8 cellular contexts compared by ENCODE assay signal in the genomic region with DNA sequence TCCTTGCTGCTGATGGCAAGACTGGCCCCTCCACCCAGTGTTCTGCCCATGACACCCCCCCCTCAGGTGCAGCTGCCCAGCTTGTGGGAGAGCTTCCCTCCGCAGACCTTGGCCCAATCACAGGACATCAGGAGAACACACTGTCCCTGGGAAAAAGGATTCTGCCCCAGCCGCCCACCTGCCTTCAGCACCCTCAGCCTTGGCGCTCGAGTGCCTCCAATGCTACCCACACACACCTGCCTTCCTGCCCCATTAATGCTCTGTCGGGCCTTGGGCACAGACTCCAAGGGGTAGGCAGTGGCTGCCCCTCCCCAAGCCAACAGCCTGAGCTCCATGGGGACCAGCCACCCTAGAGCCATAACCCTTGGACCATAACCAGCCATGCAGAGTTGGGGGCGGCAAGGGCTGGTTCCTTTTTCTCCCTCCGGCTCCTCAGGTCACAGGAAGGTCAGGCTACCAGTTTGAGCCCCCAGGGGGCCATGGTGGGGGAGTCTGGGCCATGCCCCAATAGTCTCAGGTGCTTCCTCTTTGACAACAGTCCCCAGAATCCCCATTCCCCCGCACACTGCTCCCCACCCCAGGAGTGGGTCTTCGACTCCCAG. TPM values are rescaled to one million over a fixed set of nuclear protein-coding genes. Genes with fewer than 3 reads are reported as not detected.
DNase-seq lines count a peak whose midpoint lies in the region; ATAC-seq and TF ChIP-seq lines count a peak whose summit lies in the region.

No MANE protein-coding gene starts in this region.

- 97% methylated on average over 9 of the region's 9 CpGs for WGBS in smooth muscle cell (ENCODE audit: low lambda C conversion rate)

- H3K9me3 Mint-ChIP-seq in activated CD4-positive, alpha-beta T cell treated with anti-CD3 and anti-CD28 coated beads, Interleukin-2, amount 10 ng/mL, durations not matched to agents 7 days and 5 days, result no peaks in the 10 kb centered on the region
- no peaks in the 10 kb centered on the region for H3K9me3 Mint-ChIP-seq in IgD-negative memory B cell
- H3K9me3 Mint-ChIP-seq in central memory CD8-positive, alpha-beta T cell, result no peaks in the 10 kb centered on the region
- no peaks in the 10 kb centered on the region for H3K9me3 Mint-ChIP-seq in stimulated activated effector memory CD8-positive, alpha-beta T cell treated with anti-CD3 and anti-CD28 coated beads, Interleukin-12 subunit alpha, Interleukin-12 subunit beta, amount 100 ng/mL, for 72 hours

- no peak overlapping the region for H3K27ac ChIP-seq in smooth muscle cell (ENCODE audit: low read depth)

- DNase-seq in activated CD4-positive, alpha-beta T cell treated with anti-CD3 and anti-CD28 coated beads, Interleukin-2, amount 10 ng/mL, durations not matched to agents 7 days and 5 days, result no peak
- DNase-seq in activated CD4-positive, alpha-beta T cell treated with anti-CD3 and anti-CD28 coated beads for 48 hours, result no peak
- no peak for DNase-seq in central memory CD8-positive, alpha-beta T cell (ENCODE audit: low spot score in 2 of 2)
- no peak for DNase-seq in stimulated activated effector memory CD8-positive, alpha-beta T cell treated with anti-CD3 and anti-CD28 coated beads, Interleukin-12 subunit alpha, Interleukin-12 subunit beta, amount 100 ng/mL, for 72 hours (ENCODE audit: low spot score in 2 of 2)
- no peak for DNase-seq in smooth muscle cell (lab: John Stamatoyannopoulos, UW; ENCODE audit: unreplicated experiment)

- H3K4me3 ChIP-seq in smooth muscle cell, result no peak overlapping the region

- H3K27ac Mint-ChIP-seq in activated CD4-positive, alpha-beta T cell treated with anti-CD3 and anti-CD28 coated beads, Interleukin-2, amount 10 ng/mL, durations not matched to agents 7 days and 5 days, result peak overlapping the region; percentile 72
- peak overlapping the region; percentile 93 to 100 (median 99) for H3K27ac Mint-ChIP-seq in IgD-negative memory B cell
- no peak overlapping the region for H3K27ac Mint-ChIP-seq in central memory CD8-positive, alpha-beta T cell (ENCODE audit: low read depth)
- H3K27ac Mint-ChIP-seq in stimulated activated effector memory CD8-positive, alpha-beta T cell treated with anti-CD3 and anti-CD28 coated beads, Interleukin-12 subunit alpha, Interleukin-12 subunit beta, amount 100 ng/mL, for 72 hours, result peak overlapping the region; percentile 88

- TF ChIP-seq CTCF in smooth muscle cell (IDR thresholded peaks at IDR 0.05; ENCODE audit: borderline replicate concordance, insufficient read depth, poor library complexity, severe bottlenecking), result no peak

- H3K4me1 Mint-ChIP-seq in activated CD4-positive, alpha-beta T cell treated with anti-CD3 and anti-CD28 coated beads, Interleukin-2, amount 10 ng/mL, durations not matched to agents 7 days and 5 days, result peaks cover 19% of the 10 kb centered on the region
- H3K4me1 Mint-ChIP-seq in IgD-negative memory B cell, result peaks cover 27 to 33% (median 30%) of the 10 kb centered on the region in 3 donors
- H3K4me1 Mint-ChIP-seq in central memory CD8-positive, alpha-beta T cell, result peaks cover 13% of the 10 kb centered on the region
- H3K4me1 Mint-ChIP-seq in stimulated activated effector memory CD8-positive, alpha-beta T cell treated with anti-CD3 and anti-CD28 coated beads, Interleukin-12 subunit alpha, Interleukin-12 subunit beta, amount 100 ng/mL, for 72 hours, result peaks cover 18% of the 10 kb centered on the region

- H3K4me1 ChIP-seq in smooth muscle cell (ENCODE audit: low read depth), result peaks cover 11% of the 10 kb centered on the region

- H3F3A ChIP-seq in smooth muscle cell (ENCODE audit: low read depth), result no peaks in the 10 kb centered on the region

- no peaks in the 10 kb centered on the region for H3K9me3 ChIP-seq in smooth muscle cell (replicated peaks; ENCODE audit: low read depth)

- no peak overlapping the region for H2AFZ ChIP-seq in smooth muscle cell (ENCODE audit: low read depth)

- ATAC-seq in central memory CD8-positive, alpha-beta T cell (replicated peaks; ENCODE audit: extremely low read depth, poor library complexity, severe bottlenecking), result no peak
- no peak for ATAC-seq in stimulated activated effector memory CD8-positive, alpha-beta T cell treated with anti-CD3 and anti-CD28 coated beads, Interleukin-12 subunit alpha, Interleukin-12 subunit beta, amount 100 ng/mL, for 72 hours
- no peak for ATAC-seq in GM18498 (IDR thresholded peaks at IDR 0.05; ENCODE audit: unreplicated experiment)
- ATAC-seq in HG02973 (IDR thresholded peaks at IDR 0.05; ENCODE audit: unreplicated experiment), result no peak

- no peaks in the 10 kb centered on the region for H3K27me3 Mint-ChIP-seq in activated CD4-positive, alpha-beta T cell treated with anti-CD3 and anti-CD28 coated beads, Interleukin-2, amount 10 ng/mL, durations not matched to agents 7 days and 5 days
- peaks cover 2% of the 10 kb centered on the region for H3K27me3 Mint-ChIP-seq in IgD-negative memory B cell
- H3K27me3 Mint-ChIP-seq in central memory CD8-positive, alpha-beta T cell, result no peaks in the 10 kb centered on the region

- H3K9ac ChIP-seq in smooth muscle cell (ENCODE audit: low read depth), result no peak overlapping the region

- peaks cover 33% of the 10 kb centered on the region for H3K79me2 ChIP-seq in smooth muscle cell (ENCODE audit: low read depth)

- POLR2A ChIA-PET in activated CD4-positive, alpha-beta T cell treated with anti-CD3 and anti-CD28 coated beads, Interleukin-2, amount 10 ng/mL, durations not matched to agents 7 days and 5 days (lab: Charles Lee), result no interaction called here

- H4K20me1 ChIP-seq in smooth muscle cell (ENCODE audit: low read depth), result peaks cover 10% of the 10 kb centered on the region

- no peaks in the 10 kb centered on the region for H3K36me3 ChIP-seq in smooth muscle cell (ENCODE audit: low read depth)

- H3K27me3 ChIP-seq in smooth muscle cell (ENCODE audit: low read depth), result no peaks in the 10 kb centered on the region

- CTCF ChIA-PET in activated CD4-positive, alpha-beta T cell treated with anti-CD3 and anti-CD28 coated beads, Interleukin-2, amount 10 ng/mL, durations not matched to agents 7 days and 5 days (lab: Charles Lee), result interaction anchor here (0.6 to 3.5 kb wide), 3 partner anchors 13 to 233 kb away, joined by 5 to 20 read pairs (median 5); partner anchors contain the start of gene CHCHD10

- no peaks in the 10 kb centered on the region for H3K36me3 Mint-ChIP-seq in activated CD4-positive, alpha-beta T cell treated with anti-CD3 and anti-CD28 coated beads, Interleukin-2, amount 10 ng/mL, durations not matched to agents 7 days and 5 days (ENCODE audit: low read depth)
- H3K36me3 Mint-ChIP-seq in IgD-negative memory B cell, result peaks cover 2% of the 10 kb centered on the region
- peaks cover 3% of the 10 kb centered on the region for H3K36me3 Mint-ChIP-seq in central memory CD8-positive, alpha-beta T cell (ENCODE audit: insufficient read depth)
- peaks cover 4% of the 10 kb centered on the region for H3K36me3 Mint-ChIP-seq in stimulated activated effector memory CD8-positive, alpha-beta T cell treated with anti-CD3 and anti-CD28 coated beads, Interleukin-12 subunit alpha, Interleukin-12 subunit beta, amount 100 ng/mL, for 72 hours

- H3K4me3 Mint-ChIP-seq in activated CD4-positive, alpha-beta T cell treated with anti-CD3 and anti-CD28 coated beads, Interleukin-2, amount 10 ng/mL, durations not matched to agents 7 days and 5 days, result peak overlapping the region; percentile 66
- H3K4me3 Mint-ChIP-seq in IgD-negative memory B cell, result peak overlapping the region; percentile 82 to 99 (median 94)
- H3K4me3 Mint-ChIP-seq in central memory CD8-positive, alpha-beta T cell, result peak overlapping the region; percentile 79
- H3K4me3 Mint-ChIP-seq in stimulated activated effector memory CD8-positive, alpha-beta T cell treated with anti-CD3 and anti-CD28 coated beads, Interleukin-12 subunit alpha, Interleukin-12 subunit beta, amount 100 ng/mL, for 72 hours, result peak overlapping the region; percentile 84

- H3K4me2 ChIP-seq in smooth muscle cell, result no peak overlapping the region

RNA-seq across cellular contexts. Expression of gene ZNF70, which starts 1.3 kb away (rescaled TPM):
- 1 to 10 TPM; 1.9 to 2.0 TPM for total RNA-seq in activated CD4-positive, alpha-beta T cell treated with anti-CD3 and anti-CD28 coated beads, Interleukin-2, amount 10 ng/mL, durations not matched to agents 7 days and 5 days
- 0.20 TPM for polyA plus RNA-seq in IgD-negative memory B cell
- 6.9 and 7.5 TPM in 2 replicates for total RNA-seq in smooth muscle cell
- polyA plus RNA-seq in smooth muscle cell, result 2.1 and 2.4 TPM in 2 replicates

RNA-seq across cellular contexts. Expression of gene VPREB3, which starts 2.0 kb away (rescaled TPM):
- not detected for total RNA-seq in activated CD4-positive, alpha-beta T cell treated with anti-CD3 and anti-CD28 coated beads, Interleukin-2, amount 10 ng/mL, durations not matched to agents 7 days and 5 days
- polyA plus RNA-seq in IgD-negative memory B cell (1,081 TPM), smooth muscle cell (0.66 TPM in 1 of 2 replicates, not detected in the other)
- not detected in 2 replicates for total RNA-seq in smooth muscle cell

RNA-seq across cellular contexts. Expression of gene C22orf15, which starts 10.6 kb away (rescaled TPM):
- 1 to 10 TPM in 1 of 2 experiments, under 1 TPM in 1; 0.99 to 1.3 TPM for total RNA-seq in activated CD4-positive, alpha-beta T cell treated with anti-CD3 and anti-CD28 coated beads, Interleukin-2, amount 10 ng/mL, durations not matched to agents 7 days and 5 days
- polyA plus RNA-seq in IgD-negative memory B cell (not detected), smooth muscle cell (0.57 and 1.5 TPM in 2 replicates)
- total RNA-seq in smooth muscle cell, result not detected in 2 replicates

RNA-seq across cellular contexts. Expression of gene CHCHD10, which starts 15.6 kb away (rescaled TPM):
- total RNA-seq in activated CD4-positive, alpha-beta T cell treated with anti-CD3 and anti-CD28 coated beads, Interleukin-2, amount 10 ng/mL, durations not matched to agents 7 days and 5 days, result 10 to 100 TPM; 44.6 to 55.4 TPM
- polyA plus RNA-seq in IgD-negative memory B cell, result 70.6 TPM
- total RNA-seq in smooth muscle cell, result 4.9 and 6.0 TPM in 2 replicates
- polyA plus RNA-seq in smooth muscle cell, result 53.1 and 57.6 TPM in 2 replicates

RNA-seq across cellular contexts. Expression of gene MMP11, which starts 20.5 kb away (rescaled TPM):
- total RNA-seq in activated CD4-positive, alpha-beta T cell treated with anti-CD3 and anti-CD28 coated beads, Interleukin-2, amount 10 ng/mL, durations not matched to agents 7 days and 5 days, result under 1 TPM; 0.27 to 0.50 TPM
- polyA plus RNA-seq in IgD-negative memory B cell (6.6 TPM), smooth muscle cell (25.1 and 30.6 TPM in 2 replicates)
- total RNA-seq in smooth muscle cell, result 10.9 and 17.4 TPM in 2 replicates
